In genomic region chr6:25482996-25483395, GRCh38 we compare ENCODE assay signal across 23 cellular contexts.
"Had no signal": no experiment of that assay in that cellular context is flagged by ENCODE, and none has a peak within 500 bp of the region (broad histone marks: within the 10 kb centered on the region; RNA-seq: fewer than 3 reads in every experiment).

No MANE protein-coding gene starts in this region.

- H3K4me3 ChIP-seq: esophagus squamous epithelium, gastrocnemius medialis, hepatocyte, pancreas, psoas muscle, sigmoid colon, thyroid gland, upper lobe of left lung, vagina had no signal

- DNase-seq: activated CD4-positive, alpha-beta T cell treated with anti-CD3 and anti-CD28 coated beads for 48 hours; activated CD4-positive, alpha-beta T cell treated with anti-CD3 and anti-CD28 coated beads, Interleukin-2, amount 50 U/mL, for 48 hours; activated CD8-positive, alpha-beta memory T cell treated with anti-CD3 and anti-CD28 coated beads for 24 hours; activated effector memory CD4-positive, alpha-beta T cell treated with Interleukin-2 at 50 U/mL for 16 hours; activated naive CD8-positive, alpha-beta T cell treated with anti-CD3 and anti-CD28 coated beads, Interleukin-2, amount 50 U/mL, for 24 hours; dermis blood vessel endothelial cell; effector CD4-positive, alpha-beta T cell; esophagus squamous epithelium; gastrocnemius medialis; kidney; left colon; naive B cell; pancreas; psoas muscle; sigmoid colon; small intestine; stimulated activated CD4-positive, alpha-beta T cell treated with anti-CD3 and anti-CD28 coated beads, Interleukin-4, amount 100 ng/mL, for 24 hours; T-helper 17 cell; thyroid gland; upper lobe of left lung had no signal

- ATAC-seq: activated naive CD8-positive, alpha-beta T cell treated with anti-CD3 and anti-CD28 coated beads, Interleukin-2, amount 50 U/mL, for 24 hours; gastrocnemius medialis; left colon; pancreas; psoas muscle; stimulated activated effector memory CD8-positive, alpha-beta T cell treated with anti-CD3 and anti-CD28 coated beads, Interleukin-12 subunit alpha, Interleukin-12 subunit beta, amount 100 ng/mL, for 72 hours; T-helper 17 cell had no signal
